ENCODE assay signal across 6 cellular contexts in genomic region chr5:3801967-3802366, GRCh38.
"Had no signal": no experiment of that assay in that cellular context is flagged by ENCODE, and none has a peak within 500 bp of the region (broad histone marks: within the 10 kb centered on the region; RNA-seq: fewer than 3 reads in every experiment).

No MANE protein-coding gene starts in this region.

- FAIRE-seq: H1, H54, HTR-8/SVneo had no signal

- ATAC-seq: GM23338 had no signal

- H3K4me2 ChIP-seq: GM23338 had no signal

- H3K4me3 ChIP-seq: GM23338 had no signal

- DNase-seq: H9, HCEC 1CT had no signal

- H2AFZ ChIP-seq: GM23338 had no signal
